10 cellular contexts compared by ENCODE assay signal in the genomic region with DNA sequence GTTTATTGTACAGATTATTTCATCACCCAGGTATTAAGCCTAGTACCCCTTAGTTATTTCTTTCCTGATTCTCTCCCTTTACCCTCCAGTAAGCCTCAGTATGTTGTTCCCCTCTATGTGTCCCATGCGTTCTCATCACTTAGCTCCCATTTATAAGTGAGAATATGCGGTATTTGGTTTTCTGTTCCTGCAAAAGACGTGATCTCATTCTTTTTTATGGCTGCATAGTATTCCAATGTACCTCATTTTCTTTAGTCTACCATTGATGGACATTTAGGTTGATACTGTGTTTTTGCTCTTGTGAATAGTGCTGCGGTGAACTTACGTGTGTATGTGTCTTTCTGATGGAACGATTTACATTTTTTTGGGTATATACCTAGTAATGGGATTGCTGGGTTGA.
"Had no signal": no experiment of that assay in that cellular context is flagged by ENCODE, and none has a peak within 500 bp of the region (broad histone marks: within the 10 kb centered on the region; RNA-seq: fewer than 3 reads in every experiment).

No MANE protein-coding gene starts in this region.

- ATAC-seq: GM23338, HCT116 had no signal

- FAIRE-seq: H1, H54 had no signal

- DNase-seq: GM23248, GOT3, H7, H9, HFFc6 had no signal

- H3K27ac ChIP-seq: GM23248 had no signal

- H3K27ac Mint-ChIP-seq: GM23338, H9, HFFc6 had no signal

- H3K36me3 ChIP-seq: HAP-1 had no signal

- H3K4me3 ChIP-seq: GM23248, GM23338, HAP-1 had no signal

- H3K4me2 ChIP-seq: GM23338 had no signal

- H3K9ac ChIP-seq: GM23248 had no signal

- H3K4me1 ChIP-seq: HAP-1 had no signal

- H3K4me3 Mint-ChIP-seq: GM23338, H9, HFFc6 had no signal

- H2AFZ ChIP-seq: GM23248, GM23338 had no signal
